Comparison of ENCODE assay signal across 16 cellular contexts in the genomic region with DNA sequence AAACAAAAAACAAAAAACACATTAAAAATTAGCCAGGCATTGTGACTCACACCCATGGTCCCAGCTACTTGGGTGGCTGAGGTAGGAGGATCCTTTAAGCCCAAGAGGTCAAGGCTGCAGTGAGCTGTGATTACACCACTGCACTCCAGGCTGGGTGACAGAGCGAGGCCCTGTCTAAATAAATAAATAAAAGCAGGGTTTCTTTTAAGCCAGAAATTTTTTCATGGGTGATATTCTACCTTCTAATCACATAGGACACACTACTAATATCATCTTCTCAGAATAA. TPM values are rescaled to one million over a fixed set of nuclear protein-coding genes. Genes with fewer than 3 reads are reported as not detected.
DNase-seq lines count a peak whose midpoint lies in the region; ATAC-seq and TF ChIP-seq lines count a peak whose summit lies in the region.
"Had no signal": no experiment of that assay in that cellular context is flagged by ENCODE, and none has a peak within 500 bp of the region (broad histone marks: within the 10 kb centered on the region; RNA-seq: fewer than 3 reads in every experiment).

No MANE protein-coding gene starts in this region.

- POLR2A ChIA-PET in SK-N-SH (lab: Yijun Ruan, JAX), result no interaction called here

- H4K20me1 ChIP-seq in SK-N-SH (ENCODE audit: insufficient read depth), result no peaks in the 10 kb centered on the region; the same call in 1 of the 2 replicates

- peak overlapping the region; percentile 81 for H3K27ac Mint-ChIP-seq in type B pancreatic cell
- H3K27ac Mint-ChIP-seq: dendritic cell treated with granulocyte-macrophage colony-stimulating factor and Interleukin-4, amounts not matched to agents 40 ng/mL and 50 ng/mL, for 4 days had no signal

- no peak overlapping the region for H2AFZ ChIP-seq in SK-N-SH (ENCODE audit: low read depth)
- no peak overlapping the region for H2AFZ ChIP-seq in neuronal stem cell (ENCODE audit: low read length)

- 78% methylated on average over 1 of the region's 1 CpG for WGBS in SK-N-SH (ENCODE audit: low lambda C conversion rate)
- 33% methylated on average over 1 of the region's 1 CpG for WGBS in right lobe of liver (ENCODE audit: insufficient coverage, low coverage, low lambda C conversion rate, missing lambda C conversion rate)
- no CpG with 5 or more reads among the region's 1 CpG for WGBS in neuronal stem cell (ENCODE audit: extremely low coverage in 2 of 2, insufficient read length in 2 of 2, insufficient replicate concordance in 1 of 2), 2 donors

- no peak overlapping the region for H2BK5ac ChIP-seq in neuronal stem cell (ENCODE audit: low read length)

- H3K18ac ChIP-seq in neuronal stem cell (ENCODE audit: low read length), result no peak overlapping the region

- H3K36me3 ChIP-seq in SK-N-SH (replicated peaks in 1 of 2; ENCODE audit: control insufficient read depth in 1 of 2, insufficient read depth in 2 of 2, low read length in 1 of 2) (peaks cover 0 to 36% of the 10 kb centered on the region in 2 experiments), right lobe of liver (no peaks in the 10 kb centered on the region), neuronal stem cell (replicated peaks in 1 of 2; ENCODE audit: control insufficient read depth in 2 of 2, insufficient read depth in 2 of 2, low read length in 2 of 2) (peaks cover under 1% of the 10 kb centered on the region in 2 donors)

- no peak for TF ChIP-seq CTCF in SK-N-SH (IDR thresholded peaks at IDR 0.05)
- TF ChIP-seq CTCF in coronary artery (IDR thresholded peaks at IDR 0.05), result no peak
- TF ChIP-seq CTCF in right lobe of liver (IDR thresholded peaks at IDR 0.05), result no peak
- no peak for TF ChIP-seq CTCF in type B pancreatic cell (conservative IDR thresholded peaks at IDR 0.05)

- peaks cover 50% of the 10 kb centered on the region for H3K36me3 Mint-ChIP-seq in type B pancreatic cell

- no peak for TF ChIP-seq RAD21 in SK-N-SH (IDR thresholded peaks at IDR 0.05; ENCODE audit: low read length)

- H3K79me1 ChIP-seq in neuronal stem cell (ENCODE audit: low read depth, low read length), result peaks cover 2% of the 10 kb centered on the region

- H3K27me3 ChIP-seq in SK-N-SH (ENCODE audit: insufficient read depth), result no peaks in the 10 kb centered on the region
- no peaks in the 10 kb centered on the region for H3K27me3 ChIP-seq in right lobe of liver
- H3K27me3 ChIP-seq in neuronal stem cell (ENCODE audit: control insufficient read depth in 3 of 3, insufficient read depth in 3 of 3, low read depth in 1 of 3, low read length in 3 of 3), result no peaks in the 10 kb centered on the region

- H2BK120ac ChIP-seq in neuronal stem cell (ENCODE audit: low read depth, low read length), result no peak overlapping the region

- H3K23ac ChIP-seq in neuronal stem cell (ENCODE audit: low read depth, low read length, poor library complexity), result no peak overlapping the region

- intact Hi-C loops in right lobe of liver (cut with DNase I), result no loop called here

- H3K4me1 Mint-ChIP-seq in type B pancreatic cell (ENCODE audit: unreplicated experiment), result peaks cover 63% of the 10 kb centered on the region

- TF ChIP-seq POLR2A in right lobe of liver (IDR thresholded peaks at IDR 0.05), result no peak

- H3K4me2 ChIP-seq in SK-N-SH, result peak overlapping the region; percentile 66; the same call in 1 of the 2 replicates
- H3K4me2 ChIP-seq in neuronal stem cell (ENCODE audit: insufficient read depth, low read length, poor library complexity, severe bottlenecking), result no peak overlapping the region

- no peak overlapping the region for H3K4ac ChIP-seq in neuronal stem cell (ENCODE audit: low read length)

- H3K4me1 ChIP-seq in SK-N-SH (ENCODE audit: control insufficient read depth in 1 of 2, insufficient read depth in 2 of 2, low read depth in 1 of 2, low read length in 1 of 2), result peaks cover 20 to 62% of the 10 kb centered on the region in 2 experiments; a peak in 3 of 4 replicates
- H3K4me1 ChIP-seq in right lobe of liver, result peaks cover 0 to 20% (median 6%) of the 10 kb centered on the region in 4 donors
- peaks cover 1 to 18% of the 10 kb centered on the region in 2 donors for H3K4me1 ChIP-seq in neuronal stem cell (ENCODE audit: control insufficient read depth in 2 of 2, insufficient read depth in 1 of 2, low read depth in 1 of 2, low read length in 2 of 2)

- H3K9me2 ChIP-seq in SK-N-SH, result no peaks in the 10 kb centered on the region

- peaks cover 20% of the 10 kb centered on the region for H3K9me3 Mint-ChIP-seq in type B pancreatic cell
- H3K9me3 Mint-ChIP-seq: dendritic cell treated with granulocyte-macrophage colony-stimulating factor and Interleukin-4, amounts not matched to agents 40 ng/mL and 50 ng/mL, for 4 days had no signal

- peaks cover 57% of the 10 kb centered on the region for H3F3A ChIP-seq in SK-N-SH (replicated peaks; ENCODE audit: insufficient read depth)

- H4K8ac ChIP-seq in neuronal stem cell (ENCODE audit: low read depth, low read length), result no peak overlapping the region

- H3K4me3 Mint-ChIP-seq in type B pancreatic cell, result no peak overlapping the region
- H3K4me3 Mint-ChIP-seq: dendritic cell treated with granulocyte-macrophage colony-stimulating factor and Interleukin-4, amounts not matched to agents 40 ng/mL and 50 ng/mL, for 4 days; nephron progenitor cell had no signal

- H3K9me3 ChIP-seq in SK-N-SH (no peaks in the 10 kb centered on the region), right lobe of liver (no peaks in the 10 kb centered on the region), neuronal stem cell (replicated peaks in 1 of 2; ENCODE audit: control insufficient read depth in 2 of 2, insufficient read depth in 1 of 2, low read depth in 1 of 2, low read length in 2 of 2) (peaks cover 0 to 3% of the 10 kb centered on the region in 2 donors)

- no peak overlapping the region for H3K9ac ChIP-seq in SK-N-SH
- H3K9ac ChIP-seq in neuronal stem cell (ENCODE audit: low read depth, low read length, poor library complexity), result no peak overlapping the region

- no peaks in the 10 kb centered on the region for H3K27me3 Mint-ChIP-seq in type B pancreatic cell
- H3K27me3 Mint-ChIP-seq: dendritic cell treated with granulocyte-macrophage colony-stimulating factor and Interleukin-4, amounts not matched to agents 40 ng/mL and 50 ng/mL, for 4 days had no signal

- H3K14ac ChIP-seq in neuronal stem cell (ENCODE audit: low read length), result no peak overlapping the region

- H4K91ac ChIP-seq in neuronal stem cell (ENCODE audit: low read depth, low read length, poor library complexity), result no peak overlapping the region

- ATAC-seq in SK-N-SH treated with all-trans-retinoic acid at 6 μM for 48 hours (no peak), right lobe of liver (peak; percentile 40 to 78 (median 74)), GM21576 (IDR thresholded peaks at IDR 0.05; ENCODE audit: unreplicated experiment) (no peak)

- H2BK12ac ChIP-seq in neuronal stem cell (ENCODE audit: low read length), result no peak overlapping the region

- H2AK5ac ChIP-seq in neuronal stem cell (ENCODE audit: low read depth, low read length), result no peak overlapping the region

- TF ChIP-seq EP300 in SK-N-SH (IDR thresholded peaks at IDR 0.05; ENCODE audit: borderline replicate concordance in 1 of 2, low read depth in 1 of 2, low read length in 1 of 2), result no peak

- CTCF ChIA-PET in SK-N-SH (lab: Yijun Ruan, JAX), result no interaction called here

- H3K27ac ChIP-seq in SK-N-SH (ENCODE audit: low read depth in 2 of 2, low read length in 1 of 2), result peak overlapping the region; percentile 89 to 97; a peak in 3 of 4 replicates
- peak overlapping the region; percentile 0 to 83 for H3K27ac ChIP-seq in coronary artery
- peak overlapping the region in 1 of 3 donors; percentile 72 for H3K27ac ChIP-seq in right lobe of liver
- H3K27ac ChIP-seq in neuronal stem cell (replicated peaks; ENCODE audit: low read length), result no peak overlapping the region
- H3K27ac ChIP-seq: 22Rv1, RWPE1 had no signal

- peaks cover 53% of the 10 kb centered on the region for H3K79me2 ChIP-seq in SK-N-SH (ENCODE audit: insufficient read depth)

- H2BK15ac ChIP-seq in neuronal stem cell (ENCODE audit: low read length), result no peak overlapping the region

- DNase-seq in SK-N-SH, result no peak
- no peak for DNase-seq in coronary artery (ENCODE audit: low spot score)
- DNase-seq in right lobe of liver, result no peak
- DNase-seq in type B pancreatic cell (ENCODE audit: extremely low spot score, unreplicated experiment), result no peak
- DNase-seq in neuronal stem cell (ENCODE audit: low spot score), result no peak
- DNase-seq in DMS53 (lab: John Stamatoyannopoulos, UW), result no peak
- DNase-seq: activated effector memory CD4-positive, alpha-beta T cell treated with anti-CD3 and anti-CD28 coated beads, Interleukin-2, amount 50 U/mL, for 16 hours; DMS153; NCI-H2107; nephron progenitor cell; stimulated activated CD4-positive, alpha-beta T cell treated with anti-CD3 and anti-CD28 coated beads, Interleukin-2, amount 100 ng/mL, for 48 hours had no signal

- no peak overlapping the region for H3K4me3 ChIP-seq in SK-N-SH (ENCODE audit: low read depth in 2 of 2, low read length in 1 of 2)
- H3K4me3 ChIP-seq in coronary artery, result no peak overlapping the region
- H3K4me3 ChIP-seq in right lobe of liver, result no peak overlapping the region
- no peak overlapping the region for H3K4me3 ChIP-seq in neuronal stem cell (ENCODE audit: low read length in 2 of 2)

TF ChIP-seq in SK-N-SH, 30 proteins besides CTCF, POLR2A, EP300 and RAD21:
- TF ChIP-seq CHD2 (IDR thresholded peaks at IDR 0.05; ENCODE audit: low read length, partially characterized antibody), result no peak
TF ChIP-seq in SK-N-SH: peak in this region for 0.

TF ChIP-seq in SK-N-SH treated with all-trans-retinoic acid at 6 μM for 48 hours, 23 proteins besides CTCF, POLR2A, EP300 and RAD21:
- TF ChIP-seq ESRRG (CRISPR knock-in tag; IDR thresholded peaks at IDR 0.05), result no peak
- TF ChIP-seq TCF4 (CRISPR knock-in tag; IDR thresholded peaks at IDR 0.05; ENCODE audit: borderline replicate concordance), result no peak
- TF ChIP-seq ARNTL (CRISPR knock-in tag; IDR thresholded peaks at IDR 0.05; ENCODE audit: borderline replicate concordance, low read depth), result no peak
- TF ChIP-seq RARB (CRISPR knock-in tag; IDR thresholded peaks at IDR 0.05), result no peak

RNA-seq across cellular contexts. Expression of a gene that starts 14.2 kb away (rescaled TPM):
- 47.5 and 48.7 TPM in 2 replicates for polyA plus RNA-seq in SK-N-SH (2012; rRNA removed)
- polyA plus RNA-seq in SK-N-SH (2012; cell fraction: cytosol; rRNA removed), result 30.8 and 31.9 TPM in 2 replicates
- polyA plus RNA-seq in SK-N-SH (2012; cell fraction: nucleus; rRNA removed), result 94.2 and 132 TPM in 2 replicates
- total RNA-seq in right lobe of liver (10 to 100 TPM; 12.3 to 15.1 (median 13.6) TPM), type B pancreatic cell (ENCODE audit: low replicate concordance) (171 and 195 TPM in 2 replicates)
- 26.6 TPM for polyA plus RNA-seq in neuronal stem cell (2013, experiment 1 of 2)
- polyA plus RNA-seq in neuronal stem cell (2013, experiment 2 of 2), result 28.1 TPM

Comparison
In these comparisons a context has a peak if more than half of its experiments do, and no peak if none do; other contexts are left out.
1. ATAC-seq: peak in right lobe of liver (4 of 4); none in SK-N-SH treated with all-trans-retinoic acid at 6 μM for 48 hours (single experiment) and GM21576 (single experiment).
2. RNA of a gene that starts 14.2 kb away (total RNA-seq): 171 to 195 TPM in type B pancreatic cell; 12.3 to 15.1 TPM in right lobe of liver; every median in the first group is over 10 times any median in the second.